ENCODE assay signal across 26 cellular contexts in genomic region chr1:238783633-238784032, GRCh38.
"Had no signal": no experiment of that assay in that cellular context is flagged by ENCODE, and none has a peak within 500 bp of the region (broad histone marks: within the 10 kb centered on the region; RNA-seq: fewer than 3 reads in every experiment).

No MANE protein-coding gene starts in this region.

- H2AFZ ChIP-seq: hepatocyte had no signal

- H3K27me3 ChIP-seq: colonic mucosa, dorsolateral prefrontal cortex, esophagus muscularis mucosa, esophagus squamous epithelium, foreskin keratinocyte, gastrocnemius medialis, gastroesophageal sphincter, heart left ventricle, heart right ventricle, hepatocyte had no signal

- H3K4me1 ChIP-seq: colonic mucosa, esophagus squamous epithelium, foreskin keratinocyte, gastrocnemius medialis, gastroesophageal sphincter, heart left ventricle, heart right ventricle had no signal

- H3K79me2 ChIP-seq: hepatocyte had no signal

- H3K27ac ChIP-seq: colonic mucosa, coronary artery, dorsolateral prefrontal cortex, epithelial cell of prostate, esophagus muscularis mucosa, esophagus squamous epithelium, foreskin keratinocyte, gastrocnemius medialis, gastroesophageal sphincter, heart left ventricle, heart right ventricle, hepatocyte had no signal

- H3K4me3 ChIP-seq: colonic mucosa, coronary artery, dorsolateral prefrontal cortex, esophagus muscularis mucosa, esophagus squamous epithelium, gastrocnemius medialis, gastroesophageal sphincter, heart left ventricle, heart right ventricle, hepatocyte had no signal

- ATAC-seq: effector memory CD8-positive, alpha-beta T cell; esophagus mucosa; foreskin keratinocyte; gastrocnemius medialis; gastroesophageal sphincter; heart left ventricle; heart right ventricle had no signal

- H3K9me3 ChIP-seq: colonic mucosa, esophagus muscularis mucosa, esophagus squamous epithelium, gastrocnemius medialis, gastroesophageal sphincter, heart left ventricle had no signal

- DNase-seq: colonic mucosa; cortex of kidney; dermis blood vessel endothelial cell; dorsolateral prefrontal cortex; effector CD4-positive, alpha-beta T cell; effector CD8-positive, alpha-beta T cell; effector memory CD4-positive, alpha-beta T cell; effector memory CD8-positive, alpha-beta T cell; endodermal cell; erythroblast; esophagus squamous epithelium; foreskin fibroblast; foreskin keratinocyte; foreskin melanocyte; gastrocnemius medialis; glutamatergic neuron; head of caudate nucleus; heart left ventricle; heart right ventricle; hippocampal formation had no signal

- H3K4me2 ChIP-seq: hepatocyte had no signal

- H3K36me3 ChIP-seq: colonic mucosa, esophagus muscularis mucosa, esophagus squamous epithelium, gastrocnemius medialis, gastroesophageal sphincter, heart left ventricle, heart right ventricle had no signal
